11 cellular contexts compared by ENCODE assay signal in genomic region chr15:36601497-36601932, GRCh38. TPM values are rescaled to one million over a fixed set of nuclear protein-coding genes. Genes with fewer than 3 reads are reported as not detected.
DNase-seq lines count a peak whose midpoint lies in the region; ATAC-seq and TF ChIP-seq lines count a peak whose summit lies in the region.
"Had no signal": no experiment of that assay in that cellular context is flagged by ENCODE, and none has a peak within 500 bp of the region (broad histone marks: within the 10 kb centered on the region; RNA-seq: fewer than 3 reads in every experiment).

No MANE protein-coding gene starts in this region.

- peaks cover 8% of the 10 kb centered on the region for H3K4me1 Mint-ChIP-seq in activated T-cell treated with anti-CD3 and anti-CD28 coated beads, Interleukin-2, amount 50 U/mL, for 24 hours (ENCODE audit: low read depth)

- H3K4me3 ChIP-seq in fibroblast of lung (replicated peaks in 1 of 4; ENCODE audit: control extremely low read depth in 1 of 4, insufficient read depth in 1 of 4, low read depth in 3 of 4, low read length in 4 of 4), result no peak overlapping the region
- H3K4me3 ChIP-seq: prostate gland had no signal

- H3K4me2 ChIP-seq in fibroblast of lung (ENCODE audit: extremely low read depth, insufficient read depth, low read length), result peak overlapping the region; percentile 46

- DNase-seq in fibroblast of lung (ENCODE audit: low read depth in 2 of 2), result peak; percentile 85 to 97
- no peak for DNase-seq in sciatic nerve (ENCODE audit: low spot score)
- no peak for DNase-seq in activated T-cell treated with anti-CD3 and anti-CD28 coated beads, Interleukin-2, amount 50 U/mL, for 24 hours
- DNase-seq in NCI-H2227 (lab: John Stamatoyannopoulos, UW; ENCODE audit: unreplicated experiment), result no peak
- no peak for DNase-seq in NCI-H510A (lab: John Stamatoyannopoulos, UW)
- no peak for DNase-seq in NCI-H82 treated with DMSO at 0.1 percent for 48 hours (lab: John Stamatoyannopoulos, UW; ENCODE audit: unreplicated experiment)
- DNase-seq: GF-D8, NCI-H774 had no signal

- ATAC-seq in GM18508 (IDR thresholded peaks at IDR 0.05; ENCODE audit: insufficient read depth, unreplicated experiment) (peak; percentile 50), HG03460 (IDR thresholded peaks at IDR 0.05; ENCODE audit: unreplicated experiment) (peak; percentile 66), sciatic nerve (peak; percentile 87)

- H3K36me3 ChIP-seq in fibroblast of lung (ENCODE audit: control insufficient read depth, insufficient read depth, low read length), result no peaks in the 10 kb centered on the region
- H3K36me3 ChIP-seq: prostate gland had no signal

- no peaks in the 10 kb centered on the region for H3K36me3 Mint-ChIP-seq in activated T-cell treated with anti-CD3 and anti-CD28 coated beads, Interleukin-2, amount 50 U/mL, for 24 hours (ENCODE audit: low read depth)

- peak overlapping the region; percentile 84 for H3K27ac ChIP-seq in fibroblast of lung (ENCODE audit: insufficient read depth, low read length)

- H4K20me1 ChIP-seq in fibroblast of lung (ENCODE audit: control insufficient read depth, extremely low read depth, insufficient read depth, low read length), result no peaks in the 10 kb centered on the region

- no peaks in the 10 kb centered on the region for H3K9me3 ChIP-seq in fibroblast of lung (ENCODE audit: control insufficient read depth, insufficient read depth, low read depth, low read length)
- H3K9me3 ChIP-seq: prostate gland had no signal

- peaks cover 3% of the 10 kb centered on the region for H3K4me1 ChIP-seq in fibroblast of lung (ENCODE audit: control insufficient read depth, extremely low read depth, insufficient read depth, low read length)
- H3K4me1 ChIP-seq: prostate gland had no signal

- TF ChIP-seq CTCF in fibroblast of lung (conservative IDR thresholded peaks at IDR 0.05 in 1 of 2, IDR thresholded peaks at IDR 0.05 in 1 of 2; ENCODE audit: low read depth in 1 of 2, low read length in 2 of 2), result no peak

- no peak overlapping the region for H2AFZ ChIP-seq in fibroblast of lung (ENCODE audit: low read length)

- H3K27me3 Mint-ChIP-seq in activated T-cell treated with anti-CD3 and anti-CD28 coated beads, Interleukin-2, amount 50 U/mL, for 24 hours, result no peaks in the 10 kb centered on the region

- no peak overlapping the region for H3K4me3 Mint-ChIP-seq in activated T-cell treated with anti-CD3 and anti-CD28 coated beads, Interleukin-2, amount 50 U/mL, for 24 hours

- H3K9ac ChIP-seq in fibroblast of lung (ENCODE audit: insufficient read depth, low read length), result no peak overlapping the region

- H3K27ac Mint-ChIP-seq in activated T-cell treated with anti-CD3 and anti-CD28 coated beads, Interleukin-2, amount 50 U/mL, for 24 hours, result no peak overlapping the region

- H3K79me2 ChIP-seq in fibroblast of lung (ENCODE audit: control insufficient read depth, insufficient read depth, low read length), result no peaks in the 10 kb centered on the region

- no peaks in the 10 kb centered on the region for H3K27me3 ChIP-seq in fibroblast of lung (ENCODE audit: control insufficient read depth, insufficient read depth, low read length)

- intact Hi-C loops in sciatic nerve (cut with DNase I), result no loop called here

- no peaks in the 10 kb centered on the region for H3K9me3 Mint-ChIP-seq in activated T-cell treated with anti-CD3 and anti-CD28 coated beads, Interleukin-2, amount 50 U/mL, for 24 hours

RNA-seq across cellular contexts. Expression of gene CDIN1, which starts 22.1 kb away (rescaled TPM):
- total RNA-seq in fibroblast of lung, result 5.9 and 10.7 TPM in 2 replicates
- 15.3 and 15.8 TPM in 2 replicates for polyA plus RNA-seq in fibroblast of lung
- polyA plus RNA-seq in fibroblast of lung (2012), result 9.2 and 12.5 TPM in 2 replicates
- 30.7 and 49.6 TPM in 2 replicates for polyA minus RNA-seq in fibroblast of lung (ENCODE audit: low replicate concordance)
- total RNA-seq in sciatic nerve, result 7.4 TPM

Comparison
In these comparisons a context has a peak if more than half of its experiments do, and no peak if none do; other contexts are left out.
1. DNase-seq: peak in fibroblast of lung (2 of 2); none in sciatic nerve (single experiment), activated T-cell treated with anti-CD3 and anti-CD28 coated beads, Interleukin-2, amount 50 U/mL, for 24 hours (single experiment), NCI-H2227 (single experiment), NCI-H510A (single experiment) and NCI-H82 treated with DMSO at 0.1 percent for 48 hours (single experiment).
2. Peak in every context shown above with its lines, with median percentiles within 50 percentile points of each other: ATAC-seq.